In the genomic region with DNA sequence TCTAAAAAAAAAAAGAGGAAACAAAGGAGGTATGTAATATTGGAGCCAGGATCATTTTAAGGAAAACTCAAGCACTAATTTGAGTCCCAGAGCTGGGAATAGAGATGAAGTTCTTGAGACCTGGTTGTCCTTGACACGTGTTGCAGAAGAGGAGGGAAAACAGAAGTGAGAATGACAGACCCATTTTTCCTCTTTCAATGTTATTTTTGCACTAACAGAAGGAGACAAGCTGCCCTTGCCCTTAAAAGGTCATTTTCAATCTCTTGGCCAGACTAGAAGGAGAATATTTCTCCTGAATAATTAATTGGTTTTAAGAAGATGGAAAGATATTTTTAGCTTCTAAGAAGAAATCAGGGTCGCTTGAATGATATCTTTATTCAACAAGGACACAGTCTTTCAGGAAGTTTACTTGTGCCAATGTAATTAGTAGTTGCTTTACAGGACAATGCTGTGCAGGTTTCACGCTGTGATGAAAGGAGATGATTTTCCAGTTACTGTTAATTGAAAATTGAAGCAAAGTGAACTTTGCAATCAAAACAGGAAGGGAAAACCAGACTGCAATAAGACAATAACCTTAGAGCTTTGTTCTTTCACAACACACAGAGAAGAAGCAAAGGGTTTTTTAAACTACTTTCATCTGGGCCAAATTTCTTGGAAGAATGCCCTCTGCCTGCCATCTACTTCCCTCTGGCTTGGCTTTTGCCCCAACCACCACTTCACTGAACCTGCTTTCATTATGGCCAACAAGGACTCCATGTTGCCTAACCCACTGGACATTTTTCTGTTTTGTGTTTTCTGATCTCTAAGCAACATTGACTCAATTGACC, we compare ENCODE assay signal across 8 cellular contexts. TPM values are rescaled to one million over a fixed set of nuclear protein-coding genes. Genes with fewer than 3 reads are reported as not detected.
A peak's percentile ranks its signal among the peaks of the same experiment; 100 is the strongest.
DNase-seq lines count a peak whose midpoint lies in the region; ATAC-seq and TF ChIP-seq lines count a peak whose summit lies in the region.

No MANE protein-coding gene starts in this region.

- H3K4me3 ChIP-seq in esophagus (ENCODE audit: low read depth in 1 of 2, low read length in 2 of 2), result no peak overlapping the region

- no peak for TF ChIP-seq CTCF in mesothelial cell of epicardium (IDR thresholded peaks at IDR 0.05; ENCODE audit: unreplicated experiment)

- ATAC-seq in activated CD4-positive, CD25-positive, alpha-beta regulatory T cell treated with anti-CD3 and anti-CD28 coated beads, Interleukin-2, amount 50 U/mL, for 24 hours, result no peak
- ATAC-seq in natural killer cell treated with Interleukin-12 subunit alpha and Interleukin-12 subunit beta and Interleukin-15 and Interleukin-18, amount 100 ng/mL, for 72 hours, result no peak
- ATAC-seq in HG03095 (IDR thresholded peaks at IDR 0.05; ENCODE audit: unreplicated experiment), result no peak

- H3K4me1 ChIP-seq in esophagus (ENCODE audit: control insufficient read depth in 2 of 2, insufficient read depth in 2 of 2, low read length in 1 of 2), result peaks cover 0 to 2% of the 10 kb centered on the region in 2 donors

- no peaks in the 10 kb centered on the region for H3K36me3 ChIP-seq in esophagus (ENCODE audit: control insufficient read depth in 2 of 2, insufficient read depth in 2 of 2, low read length in 1 of 2)

- WGBS in esophagus, 2 donors, result 24 to 26% methylated on average over 3 of the region's 3 CpGs

- no peak overlapping the region for H3K27ac Mint-ChIP-seq in mesothelial cell of epicardium
- H3K27ac Mint-ChIP-seq in natural killer cell treated with Interleukin-12 subunit alpha and Interleukin-12 subunit beta and Interleukin-15 and Interleukin-18, amount 100 ng/mL, for 72 hours, result no peak overlapping the region

- H3K27me3 ChIP-seq in esophagus (ENCODE audit: control insufficient read depth in 1 of 2, insufficient read depth in 2 of 2, low read length in 2 of 2), result no peaks in the 10 kb centered on the region

- peak overlapping the region; percentile 66 to 77 for H3K27ac ChIP-seq in esophagus (ENCODE audit: low read depth in 2 of 2, low read length in 1 of 2)

- DNase-seq in GM03348 (ENCODE audit: low spot score) (peak; percentile 30), NOMO-1 (lab: John Stamatoyannopoulos, UW; ENCODE audit: unreplicated experiment in 2 of 2) (peak; percentile 50 to 77), putamen (ENCODE audit: low spot score) (peak; percentile 33), mesothelial cell of epicardium (ENCODE audit: low spot score in 2 of 2, unreplicated experiment in 2 of 2) (no peak)
- no peak for DNase-seq in natural killer cell treated with Interleukin-12 subunit alpha and Interleukin-12 subunit beta and Interleukin-15 and Interleukin-18, amount 100 ng/mL, for 72 hours (ENCODE audit: low spot score)

- no peaks in the 10 kb centered on the region for H3K4me1 Mint-ChIP-seq in mesothelial cell of epicardium
- H3K4me1 Mint-ChIP-seq in natural killer cell treated with Interleukin-12 subunit alpha and Interleukin-12 subunit beta and Interleukin-15 and Interleukin-18, amount 100 ng/mL, for 72 hours (ENCODE audit: low read depth in 2 of 2), result peaks cover 0 to 5% of the 10 kb centered on the region in 2 donors

- H3K4me3 Mint-ChIP-seq in mesothelial cell of epicardium, result no peak overlapping the region
- H3K4me3 Mint-ChIP-seq in natural killer cell treated with Interleukin-12 subunit alpha and Interleukin-12 subunit beta and Interleukin-15 and Interleukin-18, amount 100 ng/mL, for 72 hours, result no peak overlapping the region

- H3K9me3 ChIP-seq in esophagus (ENCODE audit: control insufficient read depth in 2 of 2, insufficient read depth in 1 of 2, low read depth in 1 of 2, low read length in 1 of 2), result peaks cover 0 to 3% of the 10 kb centered on the region in 2 donors

- H3K36me3 Mint-ChIP-seq in mesothelial cell of epicardium, result peaks cover 1% of the 10 kb centered on the region
- H3K36me3 Mint-ChIP-seq in natural killer cell treated with Interleukin-12 subunit alpha and Interleukin-12 subunit beta and Interleukin-15 and Interleukin-18, amount 100 ng/mL, for 72 hours, result no peaks in the 10 kb centered on the region

- H3K9me3 Mint-ChIP-seq in mesothelial cell of epicardium, result peaks cover 14% of the 10 kb centered on the region
- no peaks in the 10 kb centered on the region for H3K9me3 Mint-ChIP-seq in natural killer cell treated with Interleukin-12 subunit alpha and Interleukin-12 subunit beta and Interleukin-15 and Interleukin-18, amount 100 ng/mL, for 72 hours

- H3K27me3 Mint-ChIP-seq in mesothelial cell of epicardium (ENCODE audit: low read depth), result peaks cover 3% of the 10 kb centered on the region
- H3K27me3 Mint-ChIP-seq in natural killer cell treated with Interleukin-12 subunit alpha and Interleukin-12 subunit beta and Interleukin-15 and Interleukin-18, amount 100 ng/mL, for 72 hours, result peaks cover 3 to 5% of the 10 kb centered on the region in 2 donors

RNA-seq across cellular contexts. Expression of a gene that starts 31.6 kb away (rescaled TPM):
- polyA plus RNA-seq in esophagus, result 10 to 100 TPM in 1 of 2 donors, 1 to 10 TPM in 1; 8.5 to 13.3 TPM
- 87.7 to 91.5 TPM (median 90.4 TPM) in 3 replicates for total RNA-seq in mesothelial cell of epicardium
- 10 to 100 TPM; 37.7 to 42.7 TPM for total RNA-seq in natural killer cell treated with Interleukin-12 subunit alpha and Interleukin-12 subunit beta and Interleukin-15 and Interleukin-18, amount 100 ng/mL, for 72 hours

Comparison
In these comparisons a context has a peak if more than half of its experiments do, and no peak if none do; other contexts are left out.
1. DNase-seq: peak in GM03348 (single experiment), NOMO-1 (2 of 2) and putamen (single experiment); none in mesothelial cell of epicardium (0 of 2) and natural killer cell treated with Interleukin-12 subunit alpha and Interleukin-12 subunit beta and Interleukin-15 and Interleukin-18, amount 100 ng/mL, for 72 hours (single experiment).